In the genomic region with DNA sequence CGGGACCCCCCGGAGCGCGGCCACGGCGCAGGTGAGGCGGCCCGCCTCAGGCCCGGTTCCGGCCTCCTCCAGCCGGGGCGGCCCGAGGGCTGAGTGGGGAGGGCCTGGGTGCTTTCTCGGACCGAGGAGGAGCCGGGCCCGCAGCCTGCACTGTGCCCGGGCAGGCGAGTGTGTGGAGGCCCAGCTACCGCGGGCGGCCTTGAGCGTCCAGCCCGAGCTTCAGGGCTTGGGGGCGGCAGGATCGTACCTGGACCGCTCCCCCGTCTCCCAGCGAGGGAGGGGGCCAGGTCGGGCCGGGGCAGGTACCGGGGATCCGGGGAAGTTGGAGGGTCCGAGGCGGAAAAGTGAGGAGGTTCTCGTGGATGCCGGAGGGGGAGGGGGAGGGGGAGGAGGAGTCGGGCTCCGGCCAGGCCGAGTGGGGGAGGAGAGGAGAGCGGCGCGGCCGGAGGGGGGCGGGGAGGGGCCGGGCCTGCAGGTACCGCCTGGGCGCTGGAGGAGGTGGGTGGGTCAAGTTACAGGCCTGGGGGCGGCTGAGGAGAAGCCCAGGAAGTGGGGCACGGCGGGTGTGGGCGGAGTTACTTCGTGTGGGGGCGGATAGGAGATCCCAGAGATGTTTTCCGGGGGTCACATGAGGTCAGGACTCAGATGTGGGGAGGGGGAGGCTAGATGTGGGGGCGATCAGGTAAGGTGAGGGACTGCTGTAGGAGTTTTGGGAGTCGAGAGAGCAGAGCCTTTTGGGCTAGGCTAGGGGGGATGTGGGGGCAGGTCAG, we compare ENCODE assay signal across 1 cellular context.
A peak's percentile ranks its signal among the peaks of the same experiment; 100 is the strongest.
TF ChIP-seq lines count a peak whose summit lies in the region.

No MANE protein-coding gene starts in this region.

TF ChIP-seq in K562, 482 proteins besides CTCF, POLR2A, EP300 and RAD21 (continued from another document and continues in another):
- TF ChIP-seq TSHZ1 (CRISPR knock-in tag; IDR thresholded peaks at IDR 0.05) (no peak), MEF2A (IDR thresholded peaks at IDR 0.05; ENCODE audit: control insufficient read depth, low read depth, low read length) (no peak), ZFX (CRISPR knock-in tag; IDR thresholded peaks at IDR 0.05) (peak; percentile 45), ZNF354B (CRISPR knock-in tag; IDR thresholded peaks at IDR 0.05) (no peak), MAFK (IDR thresholded peaks at IDR 0.05; ENCODE audit: low read length) (no peak), CBX1 (IDR thresholded peaks at IDR 0.05; ENCODE audit: low read depth) (no peak), BHLHE40 (IDR thresholded peaks at IDR 0.05; ENCODE audit: low read length) (no peak), NFRKB (IDR thresholded peaks at IDR 0.05; ENCODE audit: low read depth) (peak; percentile 75), IFI16 (CRISPR knock-in tag; IDR thresholded peaks at IDR 0.05) (no peak), PYGO2 (tag; IDR thresholded peaks at IDR 0.05) (no peak), ZNF586 (CRISPR knock-in tag; conservative IDR thresholded peaks at IDR 0.05) (no peak), POLR2H (tag; IDR thresholded peaks at IDR 0.05; ENCODE audit: low read depth) (no peak), TFAM (CRISPR knock-in tag; conservative IDR thresholded peaks at IDR 0.05) (no peak), ZFP1 (CRISPR knock-in tag; IDR thresholded peaks at IDR 0.05) (no peak), STAT5A (IDR thresholded peaks at IDR 0.05; ENCODE audit: borderline replicate concordance, low read length) (no peak), CREB1 (IDR thresholded peaks at IDR 0.05) (no peak), CREB1 (CRISPR knock-in tag; IDR thresholded peaks at IDR 0.05) (no peak), GABPB2 (CRISPR knock-in tag; conservative IDR thresholded peaks at IDR 0.05) (no peak), KDM5B (IDR thresholded peaks at IDR 0.05; ENCODE audit: insufficient replicate concordance, low read depth, low read length) (no peak), U2AF1 (optimal IDR thresholded peaks at IDR 0.05; ENCODE audit: low read depth, low read length) (no peak), ZNF75A (CRISPR knock-in tag; IDR thresholded peaks at IDR 0.05) (no peak), GABPA (tag; conservative IDR thresholded peaks at IDR 0.05; ENCODE audit: low read depth) (0 out of 2 replicates have a peak, but pooled peaks have one; percentile 1), FOXA3 (CRISPR knock-in tag; conservative IDR thresholded peaks at IDR 0.05 in 1 of 2, IDR thresholded peaks at IDR 0.05 in 1 of 2) (no peak), RUNX1 (IDR thresholded peaks at IDR 0.05; ENCODE audit: low read depth) (no peak), KLF6 (CRISPR knock-in tag; IDR thresholded peaks at IDR 0.05; ENCODE audit: borderline replicate concordance) (no peak), MEIS2 (IDR thresholded peaks at IDR 0.05; ENCODE audit: partially characterized antibody) (no peak), CREB5 (CRISPR knock-in tag; IDR thresholded peaks at IDR 0.05) (no peak), ESRRA (IDR thresholded peaks at IDR 0.05; ENCODE audit: borderline replicate concordance, low read depth) (no peak; the same call in 1 of the 2 replicates), MCM7 (IDR thresholded peaks at IDR 0.05) (no peak), FIP1L1 (IDR thresholded peaks at IDR 0.05; ENCODE audit: low read depth, low read length, poor library complexity, severe bottlenecking) (no peak), KDM4B (IDR thresholded peaks at IDR 0.05; ENCODE audit: borderline replicate concordance in 2 of 2, low read depth in 1 of 2) (no peak), ZNF778 (CRISPR knock-in tag; IDR thresholded peaks at IDR 0.05) (no peak), SRSF1 (IDR thresholded peaks at IDR 0.05; ENCODE audit: low read depth, low read length) (no peak), TAL1 (IDR thresholded peaks at IDR 0.05) (no peak), SAFB2 (IDR thresholded peaks at IDR 0.05; ENCODE audit: borderline replicate concordance, low read depth, low read length, severe bottlenecking) (no peak), ETV1 (tag; conservative IDR thresholded peaks at IDR 0.05; ENCODE audit: low read depth) (no peak), XRCC4 (IDR thresholded peaks at IDR 0.05; ENCODE audit: extremely low read depth, insufficient read depth, insufficient read length) (no peak), NBN (IDR thresholded peaks at IDR 0.05; ENCODE audit: low read depth) (no peak), ARNT (IDR thresholded peaks at IDR 0.05) (no peak), HDGF (IDR thresholded peaks at IDR 0.05) (no peak), CEBPG (CRISPR knock-in tag; IDR thresholded peaks at IDR 0.05) (no peak), CEBPG (tag; conservative IDR thresholded peaks at IDR 0.05 in 1 of 2, IDR thresholded peaks at IDR 0.05 in 1 of 2) (no peak), BRD9 (IDR thresholded peaks at IDR 0.05; ENCODE audit: low read depth, partially characterized antibody) (no peak), ZNF79 (CRISPR knock-in tag; IDR thresholded peaks at IDR 0.05; ENCODE audit: low read depth) (no peak), ZC3H11A (IDR thresholded peaks at IDR 0.05; ENCODE audit: low read depth, low read length) (no peak), CREB3L1 (IDR thresholded peaks at IDR 0.05; ENCODE audit: borderline replicate concordance, low read depth) (no peak), CEBPB (tag; IDR thresholded peaks at IDR 0.05) (no peak), NCOR1 (IDR thresholded peaks at IDR 0.05) (peak; percentile 71), ZNF24 (IDR thresholded peaks at IDR 0.05) (no peak), ZNF609 (CRISPR knock-in tag; IDR thresholded peaks at IDR 0.05; ENCODE audit: borderline replicate concordance) (no peak), ZEB2 (IDR thresholded peaks at IDR 0.05) (peak; percentile 55; the same call in 1 of the 2 replicates)
- TF ChIP-seq, protein P1, sequence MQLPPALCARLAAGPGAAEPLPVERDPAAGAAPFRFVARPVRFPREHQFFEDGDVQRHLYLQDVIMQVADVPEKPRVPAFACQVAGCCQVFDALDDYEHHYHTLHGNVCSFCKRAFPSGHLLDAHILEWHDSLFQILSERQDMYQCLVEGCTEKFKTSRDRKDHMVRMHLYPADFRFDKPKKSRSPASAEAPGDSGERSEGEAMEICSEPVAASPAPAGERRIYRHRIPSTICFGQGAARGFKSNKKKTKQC (CRISPR knock-in tag; IDR thresholded peaks at IDR 0.05), result no peak
- TF ChIP-seq, protein P2, sequence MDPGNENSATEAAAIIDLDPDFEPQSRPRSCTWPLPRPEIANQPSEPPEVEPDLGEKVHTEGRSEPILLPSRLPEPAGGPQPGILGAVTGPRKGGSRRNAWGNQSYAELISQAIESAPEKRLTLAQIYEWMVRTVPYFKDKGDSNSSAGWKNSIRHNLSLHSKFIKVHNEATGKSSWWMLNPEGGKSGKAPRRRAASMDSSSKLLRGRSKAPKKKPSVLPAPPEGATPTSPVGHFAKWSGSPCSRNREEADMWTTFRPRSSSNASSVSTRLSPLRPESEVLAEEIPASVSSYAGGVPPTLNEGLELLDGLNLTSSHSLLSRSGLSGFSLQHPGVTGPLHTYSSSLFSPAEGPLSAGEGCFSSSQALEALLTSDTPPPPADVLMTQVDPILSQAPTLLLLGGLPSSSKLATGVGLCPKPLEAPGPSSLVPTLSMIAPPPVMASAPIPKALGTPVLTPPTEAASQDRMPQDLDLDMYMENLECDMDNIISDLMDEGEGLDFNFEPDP (CRISPR knock-in tag; IDR thresholded peaks at IDR 0.05), result no peak
- TF ChIP-seq, protein P3, sequence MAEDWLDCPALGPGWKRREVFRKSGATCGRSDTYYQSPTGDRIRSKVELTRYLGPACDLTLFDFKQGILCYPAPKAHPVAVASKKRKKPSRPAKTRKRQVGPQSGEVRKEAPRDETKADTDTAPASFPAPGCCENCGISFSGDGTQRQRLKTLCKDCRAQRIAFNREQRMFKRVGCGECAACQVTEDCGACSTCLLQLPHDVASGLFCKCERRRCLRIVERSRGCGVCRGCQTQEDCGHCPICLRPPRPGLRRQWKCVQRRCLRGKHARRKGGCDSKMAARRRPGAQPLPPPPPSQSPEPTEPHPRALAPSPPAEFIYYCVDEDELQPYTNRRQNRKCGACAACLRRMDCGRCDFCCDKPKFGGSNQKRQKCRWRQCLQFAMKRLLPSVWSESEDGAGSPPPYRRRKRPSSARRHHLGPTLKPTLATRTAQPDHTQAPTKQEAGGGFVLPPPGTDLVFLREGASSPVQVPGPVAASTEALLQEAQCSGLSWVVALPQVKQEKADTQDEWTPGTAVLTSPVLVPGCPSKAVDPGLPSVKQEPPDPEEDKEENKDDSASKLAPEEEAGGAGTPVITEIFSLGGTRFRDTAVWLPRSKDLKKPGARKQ (CRISPR knock-in tag; IDR thresholded peaks at IDR 0.05), result no peak
- TF ChIP-seq, protein P4, sequence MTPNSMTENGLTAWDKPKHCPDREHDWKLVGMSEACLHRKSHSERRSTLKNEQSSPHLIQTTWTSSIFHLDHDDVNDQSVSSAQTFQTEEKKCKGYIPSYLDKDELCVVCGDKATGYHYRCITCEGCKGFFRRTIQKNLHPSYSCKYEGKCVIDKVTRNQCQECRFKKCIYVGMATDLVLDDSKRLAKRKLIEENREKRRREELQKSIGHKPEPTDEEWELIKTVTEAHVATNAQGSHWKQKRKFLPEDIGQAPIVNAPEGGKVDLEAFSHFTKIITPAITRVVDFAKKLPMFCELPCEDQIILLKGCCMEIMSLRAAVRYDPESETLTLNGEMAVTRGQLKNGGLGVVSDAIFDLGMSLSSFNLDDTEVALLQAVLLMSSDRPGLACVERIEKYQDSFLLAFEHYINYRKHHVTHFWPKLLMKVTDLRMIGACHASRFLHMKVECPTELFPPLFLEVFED (CRISPR knock-in tag; conservative IDR thresholded peaks at IDR 0.05), result peak; percentile 84; the same call in 1 of the 2 replicates
